18 cellular contexts compared by ENCODE assay signal in the genomic region with DNA sequence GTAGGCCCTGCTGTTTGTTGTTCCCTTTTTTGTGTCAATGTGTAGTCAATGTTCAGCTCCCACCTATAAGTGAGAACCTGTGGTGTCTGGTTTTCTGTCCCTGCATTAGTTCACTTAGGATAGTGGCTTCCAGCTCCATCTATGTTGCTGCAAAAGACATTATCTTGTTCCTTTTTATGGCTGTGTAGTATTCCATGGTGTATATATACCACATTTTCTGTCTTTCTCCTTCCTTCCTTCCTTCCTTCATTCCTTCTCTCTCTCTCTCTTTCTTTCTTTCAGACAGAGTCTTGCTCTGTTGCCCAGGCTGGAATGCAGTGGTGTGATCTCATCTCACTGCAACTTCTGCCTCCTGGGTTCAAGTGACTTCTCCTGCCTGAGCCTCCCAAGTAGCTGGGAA. TPM values are rescaled to one million over a fixed set of nuclear protein-coding genes. Genes with fewer than 3 reads are reported as not detected.
DNase-seq lines count a peak whose midpoint lies in the region; ATAC-seq and TF ChIP-seq lines count a peak whose summit lies in the region.
"Had no signal": no experiment of that assay in that cellular context is flagged by ENCODE, and none has a peak within 500 bp of the region (broad histone marks: within the 10 kb centered on the region; RNA-seq: fewer than 3 reads in every experiment).

No MANE protein-coding gene starts in this region.

- POLR2A ChIA-PET in CD4-positive, alpha-beta T cell (lab: Charles Lee), result no interaction called here
- POLR2A ChIA-PET in naive thymus-derived CD4-positive, alpha-beta T cell (lab: Charles Lee), result interaction anchor here (0.7 kb wide), 1 partner anchor 525 kb away, joined by 3 read pairs; no protein-coding TSS in a partner anchor

- no peak overlapping the region for H3K4me3 Mint-ChIP-seq in CD4-positive, CD25-positive, alpha-beta regulatory T cell
- no peak overlapping the region for H3K4me3 Mint-ChIP-seq in CD4-positive, alpha-beta T cell
- no peak overlapping the region for H3K4me3 Mint-ChIP-seq in activated T-helper 1 cell treated with anti-CD3 and anti-CD28 coated beads, Interleukin-12 subunit alpha, Interleukin-12 subunit beta, Interleukin-2, Interleukin-4 antibody, amounts not matched to agents 30 ng/mL and 10 ng/mL and 1 ng/mL, durations not matched to agents 14 hours and 24 hours and 36 hours
- peak overlapping the region in 1 of 10 donors; percentile 32 for H3K4me3 Mint-ChIP-seq in naive thymus-derived CD4-positive, alpha-beta T cell
- no peak overlapping the region for H3K4me3 Mint-ChIP-seq in glutamatergic neuron (ENCODE audit: unreplicated experiment)
- H3K4me3 Mint-ChIP-seq: HFFc6 had no signal

- DNase-seq in CD4-positive, CD25-positive, alpha-beta regulatory T cell, result no peak
- no peak for DNase-seq in CD4-positive, alpha-beta T cell
- no peak for DNase-seq in activated T-helper 1 cell treated with anti-CD3 and anti-CD28 coated beads, Interleukin-12 subunit alpha, Interleukin-12 subunit beta, Interleukin-2, Interleukin-4 antibody, amounts not matched to agents 30 ng/mL and 10 ng/mL and 1 ng/mL, durations not matched to agents 14 hours and 24 hours and 36 hours (ENCODE audit: low spot score)
- DNase-seq in naive thymus-derived CD4-positive, alpha-beta T cell, result no peak
- no peak for DNase-seq in glutamatergic neuron
- DNase-seq: BE2C, DMS153, DMS79 treated with DMSO at 0.1 percent for 48 hours, EL, HFFc6 had no signal

- CTCF ChIA-PET in CD4-positive, alpha-beta T cell (lab: Charles Lee), result no interaction called here
- CTCF ChIA-PET in naive thymus-derived CD4-positive, alpha-beta T cell (lab: Charles Lee), result no interaction called here

- H3K4me3 ChIP-seq in CD4-positive, CD25-positive, alpha-beta regulatory T cell (ENCODE audit: low read depth, low read length), result no peak overlapping the region
- H3K4me3 ChIP-seq in naive thymus-derived CD4-positive, alpha-beta T cell (ENCODE audit: low read length), result no peak overlapping the region
- H3K4me3 ChIP-seq: A549, HAP-1 had no signal

- H3K27me3 ChIP-seq in CD4-positive, CD25-positive, alpha-beta regulatory T cell (ENCODE audit: control insufficient read depth, insufficient read depth, low read length), result no peaks in the 10 kb centered on the region
- no peaks in the 10 kb centered on the region for H3K27me3 ChIP-seq in CD4-positive, alpha-beta T cell (ENCODE audit: control insufficient read depth, insufficient read depth, low read length)
- no peaks in the 10 kb centered on the region for H3K27me3 ChIP-seq in naive thymus-derived CD4-positive, alpha-beta T cell (ENCODE audit: control insufficient read depth in 2 of 2, insufficient read depth in 2 of 2, low read length in 2 of 2)
- H3K27me3 ChIP-seq: BE2C had no signal

- ATAC-seq in CD4-positive, CD25-positive, alpha-beta regulatory T cell (ENCODE audit: low read depth in 2 of 2), result no peak
- ATAC-seq in CD4-positive, alpha-beta T cell (ENCODE audit: poor library complexity), result no peak
- no peak for ATAC-seq in naive thymus-derived CD4-positive, alpha-beta T cell
- no peak for ATAC-seq in GM19452 (IDR thresholded peaks at IDR 0.05; ENCODE audit: unreplicated experiment)
- no peak for ATAC-seq in GM18505 (IDR thresholded peaks at IDR 0.05; ENCODE audit: unreplicated experiment)
- ATAC-seq: A549 had no signal

- peak overlapping the region in 2 of 3 donors; percentile 11 to 45 for H3K27ac Mint-ChIP-seq in CD4-positive, CD25-positive, alpha-beta regulatory T cell
- peak overlapping the region; percentile 85 for H3K27ac Mint-ChIP-seq in CD4-positive, alpha-beta T cell
- H3K27ac Mint-ChIP-seq in activated T-helper 1 cell treated with anti-CD3 and anti-CD28 coated beads, Interleukin-12 subunit alpha, Interleukin-12 subunit beta, Interleukin-2, Interleukin-4 antibody, amounts not matched to agents 30 ng/mL and 10 ng/mL and 1 ng/mL, durations not matched to agents 14 hours and 24 hours and 36 hours, result peak overlapping the region; percentile 37
- peak overlapping the region in 6 of 9 donors; percentile 71 to 98 (median 96) for H3K27ac Mint-ChIP-seq in naive thymus-derived CD4-positive, alpha-beta T cell
- H3K27ac Mint-ChIP-seq in glutamatergic neuron (ENCODE audit: unreplicated experiment), result no peak overlapping the region
- H3K27ac Mint-ChIP-seq: HFFc6 had no signal

- no peaks in the 10 kb centered on the region for H3K4me1 ChIP-seq in CD4-positive, CD25-positive, alpha-beta regulatory T cell (ENCODE audit: control insufficient read depth, insufficient read depth, low read length, poor library complexity, severe bottlenecking)
- H3K4me1 ChIP-seq in naive thymus-derived CD4-positive, alpha-beta T cell (ENCODE audit: control insufficient read depth in 2 of 2, insufficient read depth in 2 of 2, low read length in 2 of 2), result peaks cover 5 to 15% of the 10 kb centered on the region in 2 donors
- H3K4me1 ChIP-seq: BE2C, HAP-1 had no signal

- peaks cover 7 to 29% (median 11%) of the 10 kb centered on the region in 4 donors for H3K4me1 Mint-ChIP-seq in CD4-positive, CD25-positive, alpha-beta regulatory T cell
- H3K4me1 Mint-ChIP-seq in CD4-positive, alpha-beta T cell (ENCODE audit: low read depth), result peaks cover 44% of the 10 kb centered on the region
- H3K4me1 Mint-ChIP-seq in activated T-helper 1 cell treated with anti-CD3 and anti-CD28 coated beads, Interleukin-12 subunit alpha, Interleukin-12 subunit beta, Interleukin-2, Interleukin-4 antibody, amounts not matched to agents 30 ng/mL and 10 ng/mL and 1 ng/mL, durations not matched to agents 14 hours and 24 hours and 36 hours (ENCODE audit: low read depth), result peaks cover 18% of the 10 kb centered on the region
- H3K4me1 Mint-ChIP-seq in naive thymus-derived CD4-positive, alpha-beta T cell, result peaks cover 16 to 54% (median 45%) of the 10 kb centered on the region in 7 donors
- H3K4me1 Mint-ChIP-seq in glutamatergic neuron (ENCODE audit: low read depth, unreplicated experiment), result no peaks in the 10 kb centered on the region

- H3K27me3 Mint-ChIP-seq in CD4-positive, CD25-positive, alpha-beta regulatory T cell, result no peaks in the 10 kb centered on the region
- no peaks in the 10 kb centered on the region for H3K27me3 Mint-ChIP-seq in CD4-positive, alpha-beta T cell
- peaks cover 4% of the 10 kb centered on the region for H3K27me3 Mint-ChIP-seq in activated T-helper 1 cell treated with anti-CD3 and anti-CD28 coated beads, Interleukin-12 subunit alpha, Interleukin-12 subunit beta, Interleukin-2, Interleukin-4 antibody, amounts not matched to agents 30 ng/mL and 10 ng/mL and 1 ng/mL, durations not matched to agents 14 hours and 24 hours and 36 hours (ENCODE audit: insufficient read depth)
- no peaks in the 10 kb centered on the region for H3K27me3 Mint-ChIP-seq in naive thymus-derived CD4-positive, alpha-beta T cell
- H3K27me3 Mint-ChIP-seq in glutamatergic neuron (ENCODE audit: unreplicated experiment), result peaks cover 4% of the 10 kb centered on the region

- no peak for TF ChIP-seq CTCF in CD4-positive, alpha-beta T cell (IDR thresholded peaks at IDR 0.05)
- TF ChIP-seq CTCF in glutamatergic neuron (IDR thresholded peaks at IDR 0.05; ENCODE audit: partially characterized antibody, unreplicated experiment), result no peak

- H3K9me3 Mint-ChIP-seq in CD4-positive, CD25-positive, alpha-beta regulatory T cell, result no peaks in the 10 kb centered on the region
- H3K9me3 Mint-ChIP-seq in CD4-positive, alpha-beta T cell, result peaks cover 3% of the 10 kb centered on the region
- H3K9me3 Mint-ChIP-seq in activated T-helper 1 cell treated with anti-CD3 and anti-CD28 coated beads, Interleukin-12 subunit alpha, Interleukin-12 subunit beta, Interleukin-2, Interleukin-4 antibody, amounts not matched to agents 30 ng/mL and 10 ng/mL and 1 ng/mL, durations not matched to agents 14 hours and 24 hours and 36 hours, result peaks cover 5% of the 10 kb centered on the region
- H3K9me3 Mint-ChIP-seq in naive thymus-derived CD4-positive, alpha-beta T cell, result peaks cover 0 to 14% (median 0%) of the 10 kb centered on the region in 11 donors
- H3K9me3 Mint-ChIP-seq in glutamatergic neuron (ENCODE audit: unreplicated experiment), result peaks cover 1% of the 10 kb centered on the region
- H3K9me3 Mint-ChIP-seq: HFFc6 had no signal

- H3K27ac ChIP-seq in CD4-positive, CD25-positive, alpha-beta regulatory T cell (ENCODE audit: insufficient read depth, low read length, poor library complexity, severe bottlenecking), result no peak overlapping the region
- no peak overlapping the region for H3K27ac ChIP-seq in CD4-positive, alpha-beta T cell (ENCODE audit: low read depth, low read length)
- no peak overlapping the region for H3K27ac ChIP-seq in naive thymus-derived CD4-positive, alpha-beta T cell (ENCODE audit: low read depth, low read length)
- H3K27ac ChIP-seq: A549, C4-2B, HL-60 had no signal

- no peaks in the 10 kb centered on the region for H3K9me3 ChIP-seq in CD4-positive, CD25-positive, alpha-beta regulatory T cell (ENCODE audit: control insufficient read depth in 2 of 2, low read length in 2 of 2)
- no peaks in the 10 kb centered on the region for H3K9me3 ChIP-seq in CD4-positive, alpha-beta T cell (ENCODE audit: control insufficient read depth, low read length)
- H3K9me3 ChIP-seq in naive thymus-derived CD4-positive, alpha-beta T cell (ENCODE audit: control insufficient read depth in 2 of 3, low read length in 3 of 3), result no peaks in the 10 kb centered on the region
- H3K9me3 ChIP-seq: A549, BE2C, HAP-1 had no signal

- intact Hi-C loops in CD4-positive, alpha-beta T cell (cut with DNase I, micrococcal nuclease), result no loop called here
- intact Hi-C loops in activated T-helper 1 cell treated with anti-CD3 and anti-CD28 coated beads, Interleukin-12 subunit alpha, Interleukin-12 subunit beta, Interleukin-2, Interleukin-4 antibody, amounts not matched to agents 30 ng/mL and 10 ng/mL and 1 ng/mL, durations not matched to agents 14 hours and 24 hours and 36 hours (cut with micrococcal nuclease), result no loop called here
- intact Hi-C loops in naive thymus-derived CD4-positive, alpha-beta T cell (cut with micrococcal nuclease), result no loop called here

- peaks cover 27% of the 10 kb centered on the region for H3K36me3 Mint-ChIP-seq in CD4-positive, CD25-positive, alpha-beta regulatory T cell
- peaks cover 9% of the 10 kb centered on the region for H3K36me3 Mint-ChIP-seq in CD4-positive, alpha-beta T cell (ENCODE audit: low read depth)
- peaks cover 21% of the 10 kb centered on the region for H3K36me3 Mint-ChIP-seq in activated T-helper 1 cell treated with anti-CD3 and anti-CD28 coated beads, Interleukin-12 subunit alpha, Interleukin-12 subunit beta, Interleukin-2, Interleukin-4 antibody, amounts not matched to agents 30 ng/mL and 10 ng/mL and 1 ng/mL, durations not matched to agents 14 hours and 24 hours and 36 hours (ENCODE audit: low read depth)
- H3K36me3 Mint-ChIP-seq in naive thymus-derived CD4-positive, alpha-beta T cell, result peaks cover 4 to 27% (median 11%) of the 10 kb centered on the region in 5 donors
- H3K36me3 Mint-ChIP-seq in glutamatergic neuron (ENCODE audit: unreplicated experiment), result peaks cover 9% of the 10 kb centered on the region

- no peak for TF ChIP-seq POLR2A in GM18505 (IDR thresholded peaks at IDR 0.05; ENCODE audit: borderline replicate concordance, extremely low read depth, insufficient read depth, insufficient read length)

- peaks cover 3% of the 10 kb centered on the region for H3K36me3 ChIP-seq in CD4-positive, CD25-positive, alpha-beta regulatory T cell (ENCODE audit: control insufficient read depth, insufficient read depth, low read length)
- no peaks in the 10 kb centered on the region for H3K36me3 ChIP-seq in naive thymus-derived CD4-positive, alpha-beta T cell (ENCODE audit: control insufficient read depth in 2 of 3, insufficient read depth in 3 of 3, low read length in 3 of 3)
- H3K36me3 ChIP-seq: BE2C, HAP-1 had no signal

RNA-seq across cellular contexts. Expression of gene CYP2A6, which starts 21.0 kb away (rescaled TPM):
- total RNA-seq in CD4-positive, CD25-positive, alpha-beta regulatory T cell, result not detected
- not detected for polyA plus RNA-seq in CD4-positive, CD25-positive, alpha-beta regulatory T cell
- total RNA-seq in CD4-positive, alpha-beta T cell, result not detected
- total RNA-seq in activated T-helper 1 cell treated with anti-CD3 and anti-CD28 coated beads, Interleukin-12 subunit alpha, Interleukin-12 subunit beta, Interleukin-2, Interleukin-4 antibody, amounts not matched to agents 30 ng/mL and 10 ng/mL and 1 ng/mL, durations not matched to agents 14 hours and 24 hours and 36 hours, result not detected in 2 replicates
- total RNA-seq in naive thymus-derived CD4-positive, alpha-beta T cell, result under 1 TPM in 3 of 5 experiments, not detected in 2; 0.19 to 0.43 (median 0.27) TPM
- polyA plus RNA-seq in naive thymus-derived CD4-positive, alpha-beta T cell, result not detected
- total RNA-seq in glutamatergic neuron (ENCODE audit: unreplicated experiment), result not detected
- total RNA-seq: H1, HFFc6 had no signal
- polyA plus RNA-seq: A549, AG04450 had no signal

RNA-seq across cellular contexts. Expression of gene EGLN2, which starts 30.2 kb away (rescaled TPM):
- 135 TPM for total RNA-seq in CD4-positive, CD25-positive, alpha-beta regulatory T cell
- polyA plus RNA-seq in CD4-positive, CD25-positive, alpha-beta regulatory T cell, result 100 to 1,000 TPM; 159 to 191 (median 177) TPM
- 100 to 1,000 TPM; 150 to 151 TPM for total RNA-seq in CD4-positive, alpha-beta T cell
- total RNA-seq in activated T-helper 1 cell treated with anti-CD3 and anti-CD28 coated beads, Interleukin-12 subunit alpha, Interleukin-12 subunit beta, Interleukin-2, Interleukin-4 antibody, amounts not matched to agents 30 ng/mL and 10 ng/mL and 1 ng/mL, durations not matched to agents 14 hours and 24 hours and 36 hours, result 100 and 104 TPM in 2 replicates
- total RNA-seq in naive thymus-derived CD4-positive, alpha-beta T cell, result 100 to 1,000 TPM; 122 to 239 (median 157) TPM
- polyA plus RNA-seq in naive thymus-derived CD4-positive, alpha-beta T cell, result 100 to 1,000 TPM; 154 to 254 TPM
- 142 TPM for total RNA-seq in glutamatergic neuron (ENCODE audit: unreplicated experiment)

RNA-seq across cellular contexts. Expression of gene RAB4B, which starts 51.2 kb away (rescaled TPM):
- total RNA-seq in CD4-positive, CD25-positive, alpha-beta regulatory T cell, result 62.2 TPM
- 10 to 100 TPM; 72.8 to 89.3 (median 80.1) TPM for polyA plus RNA-seq in CD4-positive, CD25-positive, alpha-beta regulatory T cell
- total RNA-seq in CD4-positive, alpha-beta T cell, result 10 to 100 TPM; 26.6 to 26.9 TPM
- 40.6 and 45.5 TPM in 2 replicates for total RNA-seq in activated T-helper 1 cell treated with anti-CD3 and anti-CD28 coated beads, Interleukin-12 subunit alpha, Interleukin-12 subunit beta, Interleukin-2, Interleukin-4 antibody, amounts not matched to agents 30 ng/mL and 10 ng/mL and 1 ng/mL, durations not matched to agents 14 hours and 24 hours and 36 hours
- 10 to 100 TPM; 37.6 to 63.0 (median 52.5) TPM for total RNA-seq in naive thymus-derived CD4-positive, alpha-beta T cell
- 10 to 100 TPM; 54.7 to 65.2 TPM for polyA plus RNA-seq in naive thymus-derived CD4-positive, alpha-beta T cell
- 43.2 TPM for total RNA-seq in glutamatergic neuron (ENCODE audit: unreplicated experiment)

RNA-seq across cellular contexts. Expression of gene CYP2A7, which starts 52.8 kb away (rescaled TPM):
- total RNA-seq in CD4-positive, CD25-positive, alpha-beta regulatory T cell, result not detected
- polyA plus RNA-seq in CD4-positive, CD25-positive, alpha-beta regulatory T cell, result not detected
- not detected for total RNA-seq in CD4-positive, alpha-beta T cell
- total RNA-seq in activated T-helper 1 cell treated with anti-CD3 and anti-CD28 coated beads, Interleukin-12 subunit alpha, Interleukin-12 subunit beta, Interleukin-2, Interleukin-4 antibody, amounts not matched to agents 30 ng/mL and 10 ng/mL and 1 ng/mL, durations not matched to agents 14 hours and 24 hours and 36 hours, result not detected in 2 replicates
- total RNA-seq in naive thymus-derived CD4-positive, alpha-beta T cell, result not detected
- polyA plus RNA-seq in naive thymus-derived CD4-positive, alpha-beta T cell, result not detected
- not detected for total RNA-seq in glutamatergic neuron (ENCODE audit: unreplicated experiment)
- total RNA-seq: H1, HFFc6 had no signal
- polyA plus RNA-seq: A549, AG04450 had no signal

RNA-seq across cellular contexts. Expression of gene MIA, which starts 53.9 kb away (rescaled TPM):
- total RNA-seq in CD4-positive, CD25-positive, alpha-beta regulatory T cell, result not detected
- not detected for polyA plus RNA-seq in CD4-positive, CD25-positive, alpha-beta regulatory T cell
- not detected for total RNA-seq in CD4-positive, alpha-beta T cell
- 0.91 TPM in 1 of 2 replicates, not detected in the other for total RNA-seq in activated T-helper 1 cell treated with anti-CD3 and anti-CD28 coated beads, Interleukin-12 subunit alpha, Interleukin-12 subunit beta, Interleukin-2, Interleukin-4 antibody, amounts not matched to agents 30 ng/mL and 10 ng/mL and 1 ng/mL, durations not matched to agents 14 hours and 24 hours and 36 hours
- total RNA-seq in naive thymus-derived CD4-positive, alpha-beta T cell, result 1 to 10 TPM in 2 of 5 experiments, not detected in 3; 4.9 to 7.2 TPM
- not detected for polyA plus RNA-seq in naive thymus-derived CD4-positive, alpha-beta T cell
- total RNA-seq in glutamatergic neuron (ENCODE audit: unreplicated experiment), result not detected
- total RNA-seq: H1, HFFc6 had no signal
- polyA plus RNA-seq: A549, AG04450, H1 had no signal
